18 cellular contexts compared by ENCODE assay signal in genomic region chr5:32928761-32929160, GRCh38.
DNase-seq lines count a peak whose midpoint lies in the region; ATAC-seq and TF ChIP-seq lines count a peak whose summit lies in the region.
"Had no signal": no experiment of that assay in that cellular context is flagged by ENCODE, and none has a peak within 500 bp of the region (broad histone marks: within the 10 kb centered on the region; RNA-seq: fewer than 3 reads in every experiment).

No MANE protein-coding gene starts in this region.

- WGBS in right cardiac atrium: 97% methylated on average over 2 of the region's 2 CpGs

- DNase-seq in AG08395 (ENCODE audit: low spot score) (peak; percentile 10), HCEC 1CT (peak; percentile 56), RKO (ENCODE audit: low spot score) (peak; percentile 23), foreskin fibroblast (peak; percentile 43 to 57), NCI-H774 (lab: John Stamatoyannopoulos, UW) (no peak), right cardiac atrium (no peak)
- DNase-seq: 8988T, COR-L47, GDM1, NCI-H1092, NCI-H1694, NCI-H2107, NCI-H748 treated with DMSO at 0.1 percent for 48 hours, Right ventricle myocardium superior had no signal

- no peak for TF ChIP-seq CTCF in foreskin fibroblast (IDR thresholded peaks at IDR 0.05; ENCODE audit: low read depth, low read length)

- ATAC-seq in HG03175 (IDR thresholded peaks at IDR 0.05; ENCODE audit: unreplicated experiment) (no peak), HG02870 (IDR thresholded peaks at IDR 0.05; ENCODE audit: unreplicated experiment) (no peak), right cardiac atrium (no peak)
- ATAC-seq: GM23338, K562 had no signal

- intact Hi-C loops in right cardiac atrium (cut with DNase I): no loop called here

- no peaks in the 10 kb centered on the region for H3K9me3 ChIP-seq in right cardiac atrium (ENCODE audit: control insufficient read depth, low read length)

- H3K27me3 ChIP-seq in right cardiac atrium (ENCODE audit: control insufficient read depth, insufficient read depth): no peaks in the 10 kb centered on the region

- no peak overlapping the region for H3K27ac ChIP-seq in right cardiac atrium (ENCODE audit: low read length)

- no peaks in the 10 kb centered on the region for H3K4me1 ChIP-seq in right cardiac atrium (ENCODE audit: control insufficient read depth, insufficient read depth, low read length)

- H3K4me3 ChIP-seq in foreskin fibroblast (ENCODE audit: low read depth in 1 of 2, low read length in 2 of 2): no peak overlapping the region
- no peak overlapping the region for H3K4me3 ChIP-seq in right cardiac atrium (ENCODE audit: low read length)
- H3K4me3 ChIP-seq: GM23338, K562 had no signal

Comparison
In these comparisons a context has a peak if more than half of its experiments do, and no peak if none do; other contexts are left out.
1. DNase-seq: peak in AG08395 (single experiment), HCEC 1CT (single experiment), RKO (single experiment) and foreskin fibroblast (2 of 2); none in NCI-H774 (single experiment) and right cardiac atrium (0 of 3).